ENCODE assay signal across 10 cellular contexts in genomic region chr9:72361227-72361626, GRCh38. TPM values are rescaled to one million over a fixed set of nuclear protein-coding genes. Genes with fewer than 3 reads are reported as not detected.
DNase-seq lines count a peak whose midpoint lies in the region; ATAC-seq, FAIRE-seq and TF ChIP-seq lines count a peak whose summit lies in the region.
"Had no signal": no experiment of that assay in that cellular context is flagged by ENCODE, and none has a peak within 500 bp of the region (broad histone marks: within the 10 kb centered on the region; RNA-seq: fewer than 3 reads in every experiment).

No MANE protein-coding gene starts in this region.

- H3K79me2 ChIP-seq in SK-N-SH (ENCODE audit: insufficient read depth) (peaks cover 86% of the 10 kb centered on the region), K562 (ENCODE audit: control insufficient read depth, insufficient read depth, low read length) (peaks cover 79% of the 10 kb centered on the region)

- H3K27me3 ChIP-seq in SK-N-SH (ENCODE audit: insufficient read depth) (no peaks in the 10 kb centered on the region), K562 (ENCODE audit: control insufficient read depth in 2 of 2, insufficient read depth in 2 of 2, low read length in 2 of 2) (no peaks in the 10 kb centered on the region), liver (ENCODE audit: control insufficient read depth in 4 of 4, insufficient read depth in 4 of 4, low read length in 3 of 4) (no peaks in the 10 kb centered on the region)

- no TSS peak for BruUV-seq in K562 (replicated peaks; lab: Mats Ljungman, UMichigan)

- H3K9me1 ChIP-seq in K562 (ENCODE audit: control insufficient read depth, insufficient read depth, low read length), result peaks cover 8% of the 10 kb centered on the region

- H3K9me3 ChIP-seq in SK-N-SH (no peaks in the 10 kb centered on the region), K562 (replicated peaks; ENCODE audit: control insufficient read depth, insufficient read depth, low read depth, low read length) (no peaks in the 10 kb centered on the region), liver (ENCODE audit: control insufficient read depth in 4 of 4, low read length in 3 of 4) (no peaks in the 10 kb centered on the region)

- TF ChIP-seq CTCF in SK-N-SH (IDR thresholded peaks at IDR 0.05) (no peak), K562 (IDR thresholded peaks at IDR 0.05 in 2 of 3, conservative IDR thresholded peaks at IDR 0.05 in 1 of 3; ENCODE audit: insufficient read depth in 2 of 3, low read depth in 1 of 3, low read length in 3 of 3) (no peak), liver (IDR thresholded peaks at IDR 0.05; ENCODE audit: low read depth, low read length, missing input control) (no peak)

- FAIRE-seq in K562 (lab: Jason Lieb, UNC), result no peak

- POLR2A ChIA-PET in SK-N-SH (lab: Yijun Ruan, JAX) (no interaction called here), K562 (lab: Yijun Ruan, JAX) (interaction anchor here (0.7 to 1.7 kb wide), 4 partner anchors 11 to 109 kb away, joined by 3 to 8 read pairs (median 4); no protein-coding TSS in a partner anchor)

- peaks cover 18% of the 10 kb centered on the region for H3F3A ChIP-seq in SK-N-SH (replicated peaks; ENCODE audit: insufficient read depth)

- H3K4me2 ChIP-seq in SK-N-SH (peak overlapping the region; percentile 86; the same call in 1 of the 2 replicates), K562 (ENCODE audit: insufficient read depth, low read length) (no peak overlapping the region)

- H3K27ac ChIP-seq in SK-N-SH (ENCODE audit: low read depth in 2 of 2, low read length in 1 of 2) (peak overlapping the region in 1 of 2 experiments; percentile 99; a peak in 1 of 4 replicates), K562 (ENCODE audit: extremely low read depth, low read depth, low read length) (no peak overlapping the region), liver (ENCODE audit: low read depth in 1 of 2, low read length in 2 of 2) (peak overlapping the region; percentile 98 to 99), substantia nigra (ENCODE audit: low read depth, low read length, poor library complexity, severe bottlenecking) (peak overlapping the region; percentile 99)

- no peak for TF ChIP-seq RAD21 in SK-N-SH (IDR thresholded peaks at IDR 0.05; ENCODE audit: low read length)
- no peak for TF ChIP-seq RAD21 in K562 (CRISPR knock-in tag; conservative IDR thresholded peaks at IDR 0.05 in 1 of 2, IDR thresholded peaks at IDR 0.05 in 1 of 2)
- no peak for TF ChIP-seq RAD21 in liver (IDR thresholded peaks at IDR 0.05)

- no peaks in the 10 kb centered on the region for H3K9me2 ChIP-seq in SK-N-SH

- H3K4me3 ChIP-seq in SK-N-SH (ENCODE audit: low read depth in 2 of 2, low read length in 1 of 2) (peak overlapping the region; percentile 33 to 85; a peak in 2 of 4 replicates), K562 (no peak overlapping the region), liver (ENCODE audit: low read depth in 1 of 3, low read length in 3 of 3) (peak overlapping the region; percentile 87 to 99 (median 90))

- TF ChIP-seq POLR2A in K562 (conservative IDR thresholded peaks at IDR 0.05), result no peak

- 59% methylated on average over 3 of the region's 3 CpGs for WGBS in SK-N-SH (ENCODE audit: low lambda C conversion rate)
- WGBS in K562 (ENCODE audit: insufficient coverage, low coverage, missing lambda C conversion rate), result 42% methylated on average over 3 of the region's 3 CpGs
- WGBS in liver, result 13% methylated on average over 3 of the region's 3 CpGs

- CTCF ChIA-PET in SK-N-SH (lab: Yijun Ruan, JAX) (interaction anchor here (1.3 kb wide), 1 partner anchor 68 kb away, joined by 4 read pairs; no protein-coding TSS in a partner anchor), K562 (lab: Yijun Ruan, JAX; ENCODE audit: low intra/inter-chr PET ratio) (no interaction called here)

- ATAC-seq in SK-N-SH treated with all-trans-retinoic acid at 6 μM for 48 hours (no peak), K562 (no peak), GM18520 (IDR thresholded peaks at IDR 0.05; ENCODE audit: unreplicated experiment) (no peak), left colon (no peak), GM19023 (IDR thresholded peaks at IDR 0.05; ENCODE audit: unreplicated experiment) (no peak)

- TF ChIP-seq EP300 in SK-N-SH (IDR thresholded peaks at IDR 0.05; ENCODE audit: borderline replicate concordance in 1 of 2, low read depth in 1 of 2, low read length in 1 of 2) (no peak), K562 (IDR thresholded peaks at IDR 0.05; ENCODE audit: low read length) (no peak)

- H3K9ac ChIP-seq in SK-N-SH, result peak overlapping the region; percentile 98; the same call in 1 of the 2 replicates
- no peak overlapping the region for H3K9ac ChIP-seq in K562 (ENCODE audit: insufficient read depth in 1 of 2, low read depth in 2 of 2, low read length in 2 of 2)
- peak overlapping the region; percentile 90 to 98 for H3K9ac ChIP-seq in liver (ENCODE audit: low read depth in 1 of 2, low read length in 2 of 2)

- peaks cover 21 to 34% of the 10 kb centered on the region in 2 experiments; a peak in 3 of 4 replicates for H3K4me1 ChIP-seq in SK-N-SH (ENCODE audit: control insufficient read depth in 1 of 2, insufficient read depth in 2 of 2, low read depth in 1 of 2, low read length in 1 of 2)
- peaks cover 3 to 6% of the 10 kb centered on the region in 2 experiments; a peak in 4 of 5 replicates for H3K4me1 ChIP-seq in K562 (replicated peaks in 1 of 2; ENCODE audit: control insufficient read depth in 2 of 2, insufficient read depth in 2 of 2, low read length in 2 of 2)
- H3K4me1 ChIP-seq in liver (ENCODE audit: control insufficient read depth in 4 of 4, insufficient read depth in 4 of 4, low read length in 3 of 4), result peaks cover 9 to 61% (median 45%) of the 10 kb centered on the region in 4 donors

- peaks cover 78% of the 10 kb centered on the region for H4K20me1 ChIP-seq in SK-N-SH (ENCODE audit: insufficient read depth)
- H4K20me1 ChIP-seq in K562 (replicated peaks; ENCODE audit: control insufficient read depth, insufficient read depth, low read length), result peaks cover 4% of the 10 kb centered on the region; the same call in 1 of the 2 replicates

- H3K36me3 ChIP-seq in SK-N-SH (replicated peaks in 1 of 2; ENCODE audit: control insufficient read depth in 1 of 2, insufficient read depth in 2 of 2, low read length in 1 of 2) (peaks cover 53 to 69% of the 10 kb centered on the region in 2 experiments), K562 (ENCODE audit: control insufficient read depth, insufficient read depth, low read length) (peaks cover 73% of the 10 kb centered on the region), liver (ENCODE audit: control insufficient read depth in 4 of 4, insufficient read depth in 3 of 4, low read depth in 1 of 4, low read length in 3 of 4) (peaks cover 0 to 42% (median 23%) of the 10 kb centered on the region in 4 donors)

- intact Hi-C loops in K562 (cut with micrococcal nuclease), result loop anchor here (5.0 to 10.0 kb wide), 2 partner anchors 134 to 231 kb away; no protein-coding TSS in a partner anchor
- intact Hi-C loops in left colon (cut with DNase I, micrococcal nuclease), result loop anchor here in 1 of 2 donors (5.0 kb wide), 2 partner anchors 226 to 476 kb away; no protein-coding TSS in a partner anchor

- in situ Hi-C loops in K562 (cut with MboI), result no loop called here

- DNase-seq in SK-N-SH, result no peak
- DNase-seq in K562 (ENCODE audit: extremely low read depth in 1 of 4, low spot score in 3 of 4), result no peak
- DNase-seq in substantia nigra (lab: John Stamatoyannopoulos, UW), result no peak
- no peak for DNase-seq in left colon
- DNase-seq: effector CD4-positive, alpha-beta T cell; T-helper 2 cell had no signal

- H2AFZ ChIP-seq in SK-N-SH (ENCODE audit: low read depth) (no peak overlapping the region), K562 (ENCODE audit: low read depth, low read length) (no peak overlapping the region)

TF ChIP-seq in SK-N-SH, 30 proteins besides CTCF, POLR2A, EP300 and RAD21:
- TF ChIP-seq EZH2phosphoT487 (IDR thresholded peaks at IDR 0.05; ENCODE audit: borderline replicate concordance, low read depth), result no peak
TF ChIP-seq in SK-N-SH: peak in this region for 0.

TF ChIP-seq in SK-N-SH treated with all-trans-retinoic acid at 6 μM for 48 hours, 23 proteins besides CTCF, POLR2A, EP300 and RAD21 (continues in another document):
- TF ChIP-seq ZFP3 (CRISPR knock-in tag; IDR thresholded peaks at IDR 0.05), result no peak
- no peak for TF ChIP-seq SNAI2 (CRISPR knock-in tag; IDR thresholded peaks at IDR 0.05)
- no peak for TF ChIP-seq ZNF565 (CRISPR knock-in tag; conservative IDR thresholded peaks at IDR 0.05; ENCODE audit: low read depth)

TF ChIP-seq in K562, 482 proteins besides CTCF, POLR2A, EP300 and RAD21 (continues in another document):
- TF ChIP-seq POLR2G (IDR thresholded peaks at IDR 0.05; ENCODE audit: low read depth, low read length), result 0 out of 2 replicates have a peak, but pooled peaks have one; percentile 9

TF ChIP-seq in liver, 16 proteins besides CTCF, POLR2A, EP300 and RAD21 (continues in another document):
- no peak for TF ChIP-seq EGR1 (IDR thresholded peaks at IDR 0.05; ENCODE audit: low read depth in 2 of 2)
- TF ChIP-seq JUND (IDR thresholded peaks at IDR 0.05), result no peak
- no peak for TF ChIP-seq FOXA2 (IDR thresholded peaks at IDR 0.05)
- TF ChIP-seq NR2F2 (IDR thresholded peaks at IDR 0.05), result no peak
- no peak for TF ChIP-seq HNF4A (conservative IDR thresholded peaks at IDR 0.05)
- no peak for TF ChIP-seq FOXA1 (IDR thresholded peaks at IDR 0.05)

RNA-seq across cellular contexts. Expression of gene ZFAND5, which starts 3.8 kb away (rescaled TPM):
- polyA plus RNA-seq in SK-N-SH (2012; rRNA removed) (53.1 and 58.8 TPM in 2 replicates), K562 (2011; rRNA removed) (34.3 and 34.5 TPM in 2 replicates), K562 (2014; fragmentation: Illumina TruSeq; extraction: Trizol) (64.2 and 65.0 TPM in 2 replicates), K562 (2014; fragmentation: Nextera tagmentation; extraction: Ambion mirVana) (10 to 100 TPM; 12.7 TPM), K562 (2014; rRNA removed) (31.9 and 32.8 TPM in 2 replicates), liver (10 to 100 TPM; 45.6 to 52.3 TPM)
- 72.5 and 74.3 TPM in 2 replicates for polyA plus RNA-seq in SK-N-SH (2012; cell fraction: cytosol; rRNA removed)
- polyA plus RNA-seq in SK-N-SH (2012; cell fraction: nucleus; rRNA removed), result 83.4 and 174 TPM in 2 replicates
- total RNA-seq in K562 (2011; cell fraction: chromatin; rRNA removed; ENCODE audit: low replicate concordance), result 34.0 and 87.9 TPM in 2 replicates
- total RNA-seq in K562 (2011; cell fraction: nucleolus; rRNA removed), result 26.0 and 36.6 TPM in 2 replicates
- 43.2 and 46.4 TPM in 2 replicates for total RNA-seq in K562 (2011; cell fraction: nucleoplasm; rRNA removed)
- total RNA-seq in K562 (2014; rRNA removed) (35.0 and 35.6 TPM in 2 replicates), K562 (2014; rRNA removed; fragmentation: Illumina TruSeq; extraction: Trizol) (33.3 and 42.4 TPM in 2 replicates), K562 (2015; rRNA removed; fragmentation: Illumina TruSeq; extraction: Trizol) (32.9 and 35.7 TPM in 2 replicates), K562 (2021) (46.5 and 48.2 TPM in 2 replicates), liver (100 to 1,000 TPM in 1 of 2 donors, 10 to 100 TPM in 1; 71.4 to 119 TPM), left colon (100 to 1,000 TPM; 105 to 161 TPM)
- 12.3 and 14.3 TPM in 2 replicates for polyA plus RNA-seq in K562 (2011; cell fraction: cytosol; rRNA removed)
- 66.4 and 68.7 TPM in 2 replicates for polyA plus RNA-seq in K562 (2011; cell fraction: nucleus; rRNA removed)
- 38.1 and 38.8 TPM in 2 replicates for polyA plus RNA-seq in K562 (2012)
- 29.2 and 36.7 TPM in 2 replicates for polyA minus RNA-seq in K562 (2011; rRNA and poly(A)+ RNA removed)
- 16.2 and 18.7 TPM in 2 replicates for polyA minus RNA-seq in K562 (2011; cell fraction: cytosol; rRNA and poly(A)+ RNA removed)
- 43.9 and 75.8 TPM in 2 replicates for polyA minus RNA-seq in K562 (2011; cell fraction: nucleus; rRNA and poly(A)+ RNA removed)

Comparison
In these comparisons a context has a peak if more than half of its experiments do, and no peak if none do; other contexts are left out.
1. H3K9ac ChIP-seq: peak in SK-N-SH (single experiment) and liver (2 of 2); none in K562 (0 of 2).